8 cellular contexts compared by ENCODE assay signal in genomic region chr14:89915114-89915878, GRCh38. TPM values are rescaled to one million over a fixed set of nuclear protein-coding genes. Genes with fewer than 3 reads are reported as not detected.
DNase-seq lines count a peak whose midpoint lies in the region; ATAC-seq lines count a peak whose summit lies in the region.

No MANE protein-coding gene starts in this region.

- peaks cover 0 to 7% (median 4%) of the 10 kb centered on the region in 4 donors for H3K4me1 Mint-ChIP-seq in CD4-positive, CD25-positive, alpha-beta regulatory T cell
- peaks cover 3% of the 10 kb centered on the region for H3K4me1 Mint-ChIP-seq in memory B cell

- no peaks in the 10 kb centered on the region for H3K9me3 ChIP-seq in CD4-positive, CD25-positive, alpha-beta regulatory T cell (ENCODE audit: control insufficient read depth in 2 of 2, low read length in 2 of 2)

- no peak overlapping the region for H3K27ac Mint-ChIP-seq in CD4-positive, CD25-positive, alpha-beta regulatory T cell
- H3K27ac Mint-ChIP-seq in memory B cell = no peak overlapping the region

- no peak overlapping the region for H3K4me3 ChIP-seq in CD4-positive, CD25-positive, alpha-beta regulatory T cell (ENCODE audit: low read depth, low read length)

- no peaks in the 10 kb centered on the region for H3K36me3 ChIP-seq in CD4-positive, CD25-positive, alpha-beta regulatory T cell (ENCODE audit: control insufficient read depth, insufficient read depth, low read length)

- no peak overlapping the region for H3K4me3 Mint-ChIP-seq in CD4-positive, CD25-positive, alpha-beta regulatory T cell
- H3K4me3 Mint-ChIP-seq in memory B cell = no peak overlapping the region

- H3K27me3 ChIP-seq in CD4-positive, CD25-positive, alpha-beta regulatory T cell (ENCODE audit: control insufficient read depth, insufficient read depth, low read length) = no peaks in the 10 kb centered on the region

- peak; percentile 24 to 75 (median 66) for DNase-seq in CD4-positive, CD25-positive, alpha-beta regulatory T cell
- DNase-seq in HCEC 1CT = peak; percentile 66
- peak; percentile 51 for DNase-seq in NCI-H526 treated with DMSO at 0.1 percent for 48 hours (lab: John Stamatoyannopoulos, UW)
- peak; percentile 44 to 51 for DNase-seq in activated CD4-positive, alpha-beta T cell treated with anti-CD3 and anti-CD28 coated beads, Interleukin-2, amount 50 U/mL, for 24 hours (ENCODE audit: low read depth in 1 of 2, low spot score in 1 of 2)
- DNase-seq in dermis microvascular lymphatic vessel endothelial cell (ENCODE audit: low read depth in 2 of 2) = peak; percentile 55 to 78
- peak; percentile 66 to 67 for DNase-seq in memory B cell (ENCODE audit: low spot score in 2 of 2)
- peak; percentile 8 to 33 for DNase-seq in stimulated activated CD8-positive, alpha-beta memory T cell treated with anti-CD3 and anti-CD28 coated beads, Interleukin-4, amount 100 ng/mL, for 1 hour (ENCODE audit: low read depth in 2 of 2, low spot score in 1 of 2)

- H3K27me3 Mint-ChIP-seq in CD4-positive, CD25-positive, alpha-beta regulatory T cell = peaks cover 11% of the 10 kb centered on the region
- H3K27me3 Mint-ChIP-seq in memory B cell = no peaks in the 10 kb centered on the region

- no peak overlapping the region for H3K27ac ChIP-seq in CD4-positive, CD25-positive, alpha-beta regulatory T cell (ENCODE audit: insufficient read depth, low read length, poor library complexity, severe bottlenecking)

- no peaks in the 10 kb centered on the region for H3K4me1 ChIP-seq in CD4-positive, CD25-positive, alpha-beta regulatory T cell (ENCODE audit: control insufficient read depth, insufficient read depth, low read length, poor library complexity, severe bottlenecking)

- no peaks in the 10 kb centered on the region for H3K36me3 Mint-ChIP-seq in CD4-positive, CD25-positive, alpha-beta regulatory T cell
- no peaks in the 10 kb centered on the region for H3K36me3 Mint-ChIP-seq in memory B cell

- peaks cover 0 to 2% (median 0%) of the 10 kb centered on the region in 7 donors for H3K9me3 Mint-ChIP-seq in CD4-positive, CD25-positive, alpha-beta regulatory T cell
- H3K9me3 Mint-ChIP-seq in memory B cell = no peaks in the 10 kb centered on the region

- ATAC-seq in CD4-positive, CD25-positive, alpha-beta regulatory T cell (ENCODE audit: low read depth in 2 of 2) = peak; percentile 47 to 63
- ATAC-seq in memory B cell (ENCODE audit: low read depth) (peak; percentile 44), GM21381 (IDR thresholded peaks at IDR 0.05; ENCODE audit: unreplicated experiment) (no peak)

RNA-seq across cellular contexts. Expression of gene EFCAB11, which starts 39.2 kb away (rescaled TPM):
- 0.84 TPM for total RNA-seq in CD4-positive, CD25-positive, alpha-beta regulatory T cell
- polyA plus RNA-seq in CD4-positive, CD25-positive, alpha-beta regulatory T cell = 1 to 10 TPM; 1.3 to 2.9 (median 1.8) TPM
- total RNA-seq in dermis microvascular lymphatic vessel endothelial cell = 2.7 and 3.4 TPM in 2 replicates

RNA-seq across cellular contexts. Expression of gene TDP1, which starts 40.4 kb away (rescaled TPM):
- total RNA-seq in CD4-positive, CD25-positive, alpha-beta regulatory T cell = 59.4 TPM
- polyA plus RNA-seq in CD4-positive, CD25-positive, alpha-beta regulatory T cell = 10 to 100 TPM; 36.3 to 45.0 (median 43.6) TPM
- total RNA-seq in dermis microvascular lymphatic vessel endothelial cell = 11.0 and 14.9 TPM in 2 replicates
